ENCODE assay signal across 13 cellular contexts in genomic region chr1:40044065-40044575, GRCh38. TPM values are rescaled to one million over a fixed set of nuclear protein-coding genes. Genes with fewer than 3 reads are reported as not detected.
A peak's percentile ranks its signal among the peaks of the same experiment; 100 is the strongest.
DNase-seq lines count a peak whose midpoint lies in the region; ATAC-seq and TF ChIP-seq lines count a peak whose summit lies in the region.
"Had no signal": no experiment of that assay in that cellular context is flagged by ENCODE, and none has a peak within 500 bp of the region (broad histone marks: within the 10 kb centered on the region; RNA-seq: fewer than 3 reads in every experiment).

No MANE protein-coding gene starts in this region.

- H4K20me1 ChIP-seq in OCI-LY7 (ENCODE audit: insufficient read depth, low read length): peaks cover 24% of the 10 kb centered on the region; the same call in 1 of the 2 replicates

- H3K27ac ChIP-seq in OCI-LY7 (ENCODE audit: low read depth, low read length, poor library complexity, severe bottlenecking): peak overlapping the region; percentile 12

- no peak for ATAC-seq in HG02970 (IDR thresholded peaks at IDR 0.05; ENCODE audit: low FRiP score, unreplicated experiment)

- H3K36me3 ChIP-seq in OCI-LY7 (ENCODE audit: insufficient read depth, low read length): peaks cover 66% of the 10 kb centered on the region
- H3K36me3 ChIP-seq: tibial artery had no signal

- no peak overlapping the region for H2AFZ ChIP-seq in OCI-LY7 (ENCODE audit: low read length)

- CTCF ChIA-PET in OCI-LY7 (lab: Charles Lee; ENCODE audit: unreplicated experiment): interaction anchor here (0.7 kb wide), 1 partner anchor 14 kb away, joined by 3 read pairs; no protein-coding TSS in a partner anchor

- POLR2A ChIA-PET in OCI-LY7 (lab: Charles Lee): interaction anchor here (1.2 to 2.8 kb wide), 2 partner anchors 13 to 16 kb away, joined by 6 to 13 read pairs; no protein-coding TSS in a partner anchor

- no peaks in the 10 kb centered on the region for H3K27me3 Mint-ChIP-seq in T-helper 1 cell treated with Interleukin-12 subunit alpha and Interleukin-12 subunit beta and Interleukin-4 antibody, amounts not matched to agents 30 μg/mL and 1 μg/mL, for 36 hours (ENCODE audit: low read depth)
- H3K27me3 Mint-ChIP-seq in dendritic cell treated with granulocyte-macrophage colony-stimulating factor and Interleukin-4, amounts not matched to agents 40 ng/mL and 50 ng/mL, for 4 days: no peaks in the 10 kb centered on the region
- no peaks in the 10 kb centered on the region for H3K27me3 Mint-ChIP-seq in osteocyte (ENCODE audit: unreplicated experiment)

- peak overlapping the region; percentile 96 for H3K4me3 Mint-ChIP-seq in T-helper 1 cell treated with Interleukin-12 subunit alpha and Interleukin-12 subunit beta and Interleukin-4 antibody, amounts not matched to agents 30 μg/mL and 1 μg/mL, for 36 hours
- H3K4me3 Mint-ChIP-seq in dendritic cell treated with granulocyte-macrophage colony-stimulating factor and Interleukin-4, amounts not matched to agents 40 ng/mL and 50 ng/mL, for 4 days: peak overlapping the region; percentile 78
- H3K4me3 Mint-ChIP-seq in osteocyte (ENCODE audit: unreplicated experiment): peak overlapping the region; percentile 40
- H3K4me3 Mint-ChIP-seq: H9 had no signal

- TF ChIP-seq CTCF in OCI-LY7 (conservative IDR thresholded peaks at IDR 0.05; ENCODE audit: low read length): no peak
- TF ChIP-seq CTCF in osteocyte (IDR thresholded peaks at IDR 0.05): no peak

- peak overlapping the region; percentile 41 for H3K27ac Mint-ChIP-seq in T-helper 1 cell treated with Interleukin-12 subunit alpha and Interleukin-12 subunit beta and Interleukin-4 antibody, amounts not matched to agents 30 μg/mL and 1 μg/mL, for 36 hours
- peak overlapping the region; percentile 99 for H3K27ac Mint-ChIP-seq in dendritic cell treated with granulocyte-macrophage colony-stimulating factor and Interleukin-4, amounts not matched to agents 40 ng/mL and 50 ng/mL, for 4 days
- H3K27ac Mint-ChIP-seq in osteocyte (ENCODE audit: unreplicated experiment): peak overlapping the region; percentile 78
- H3K27ac Mint-ChIP-seq: H9 had no signal

- no peaks in the 10 kb centered on the region for H3K9me3 ChIP-seq in OCI-LY7 (ENCODE audit: low read length)
- H3K9me3 ChIP-seq: tibial artery had no signal

- H3K36me3 Mint-ChIP-seq in T-helper 1 cell treated with Interleukin-12 subunit alpha and Interleukin-12 subunit beta and Interleukin-4 antibody, amounts not matched to agents 30 μg/mL and 1 μg/mL, for 36 hours (ENCODE audit: low read depth): peaks cover 58% of the 10 kb centered on the region
- peaks cover 78% of the 10 kb centered on the region for H3K36me3 Mint-ChIP-seq in dendritic cell treated with granulocyte-macrophage colony-stimulating factor and Interleukin-4, amounts not matched to agents 40 ng/mL and 50 ng/mL, for 4 days (ENCODE audit: low read depth)
- peaks cover 15% of the 10 kb centered on the region for H3K36me3 Mint-ChIP-seq in osteocyte (ENCODE audit: unreplicated experiment)

- H3K4me1 ChIP-seq in OCI-LY7 (ENCODE audit: insufficient read depth, low read length, poor library complexity, severe bottlenecking): peaks cover 41% of the 10 kb centered on the region

- H3K4me3 ChIP-seq in OCI-LY7 (ENCODE audit: low read depth, low read length, poor library complexity, severe bottlenecking): peak overlapping the region; percentile 12
- H3K4me3 ChIP-seq: tibial artery had no signal

- peak overlapping the region; percentile 99 for H3K4me2 ChIP-seq in OCI-LY7 (ENCODE audit: low read length)

- H3K9me3 Mint-ChIP-seq in T-helper 1 cell treated with Interleukin-12 subunit alpha and Interleukin-12 subunit beta and Interleukin-4 antibody, amounts not matched to agents 30 μg/mL and 1 μg/mL, for 36 hours: no peaks in the 10 kb centered on the region
- H3K9me3 Mint-ChIP-seq in dendritic cell treated with granulocyte-macrophage colony-stimulating factor and Interleukin-4, amounts not matched to agents 40 ng/mL and 50 ng/mL, for 4 days: no peaks in the 10 kb centered on the region
- no peaks in the 10 kb centered on the region for H3K9me3 Mint-ChIP-seq in osteocyte (ENCODE audit: unreplicated experiment)
- H3K9me3 Mint-ChIP-seq: H9 had no signal

- BruUV-seq in OCI-LY7 (replicated peaks; lab: Mats Ljungman, UMichigan): no TSS peak

- intact Hi-C loops in OCI-LY7 (cut with micrococcal nuclease; ENCODE audit: unreplicated experiment): no loop called here
- intact Hi-C loops in dendritic cell treated with granulocyte-macrophage colony-stimulating factor and Interleukin-4, amounts not matched to agents 40 ng/mL and 50 ng/mL, for 4 days (cut with micrococcal nuclease): loop anchor here (5.0 kb wide), 1 partner anchor 33 kb away; no protein-coding TSS in a partner anchor

- H3K9me2 ChIP-seq in OCI-LY7 (ENCODE audit: insufficient read depth, low read length): no peaks in the 10 kb centered on the region

- H3K79me2 ChIP-seq in OCI-LY7 (ENCODE audit: insufficient read depth, low read depth, low read length): peaks cover 84% of the 10 kb centered on the region

- DNase-seq in T-helper 1 cell (no peak), OCI-LY7 (ENCODE audit: low spot score) (peak; percentile 22), osteocyte (ENCODE audit: extremely low spot score, unreplicated experiment) (no peak), DMS 273 (lab: John Stamatoyannopoulos, UW; ENCODE audit: unreplicated experiment) (no peak), foreskin melanocyte (no peak)
- DNase-seq: DMS153; effector memory CD4-positive, alpha-beta T cell; H9; NCI-H1694 treated with DMSO at 0.1 percent for 48 hours; tibial artery had no signal

- H3K4me1 Mint-ChIP-seq in T-helper 1 cell treated with Interleukin-12 subunit alpha and Interleukin-12 subunit beta and Interleukin-4 antibody, amounts not matched to agents 30 μg/mL and 1 μg/mL, for 36 hours (ENCODE audit: low read depth): peaks cover 58% of the 10 kb centered on the region
- peaks cover 68% of the 10 kb centered on the region for H3K4me1 Mint-ChIP-seq in dendritic cell treated with granulocyte-macrophage colony-stimulating factor and Interleukin-4, amounts not matched to agents 40 ng/mL and 50 ng/mL, for 4 days (ENCODE audit: low read depth)
- H3K4me1 Mint-ChIP-seq in osteocyte (ENCODE audit: unreplicated experiment): peaks cover 67% of the 10 kb centered on the region

RNA-seq across cellular contexts. Expression of gene CAP1, which starts 3.6 kb away (rescaled TPM):
- total RNA-seq in OCI-LY7 (2014; rRNA removed; shearing (Covaris generic)): 184 and 193 TPM in 2 replicates
- total RNA-seq in OCI-LY7 (2022): 276 and 296 TPM in 2 replicates
- total RNA-seq in osteocyte: 367 and 376 TPM in 2 replicates

RNA-seq across cellular contexts. Expression of gene PPT1, which starts 52.9 kb away (rescaled TPM):
- total RNA-seq in OCI-LY7 (2014; rRNA removed; shearing (Covaris generic)): 49.7 and 55.9 TPM in 2 replicates
- 66.5 and 75.4 TPM in 2 replicates for total RNA-seq in OCI-LY7 (2022)
- 62.6 and 72.1 TPM in 2 replicates for total RNA-seq in osteocyte

Comparison
In these comparisons a context has a peak if more than half of its experiments do, and no peak if none do; other contexts are left out.
1. H3K27ac Mint-ChIP-seq: peak in every context shown above with its lines; median percentile 99 in dendritic cell treated with granulocyte-macrophage colony-stimulating factor and Interleukin-4, amounts not matched to agents 40 ng/mL and 50 ng/mL, for 4 days; 78 in osteocyte; 41 in T-helper 1 cell treated with Interleukin-12 subunit alpha and Interleukin-12 subunit beta and Interleukin-4 antibody, amounts not matched to agents 30 μg/mL and 1 μg/mL, for 36 hours.
2. H3K4me3 Mint-ChIP-seq: peak in every context shown above with its lines; median percentile 96 in T-helper 1 cell treated with Interleukin-12 subunit alpha and Interleukin-12 subunit beta and Interleukin-4 antibody, amounts not matched to agents 30 μg/mL and 1 μg/mL, for 36 hours; 78 in dendritic cell treated with granulocyte-macrophage colony-stimulating factor and Interleukin-4, amounts not matched to agents 40 ng/mL and 50 ng/mL, for 4 days; 40 in osteocyte.